Comparison of ENCODE assay signal across 1 cellular context in the genomic region with DNA sequence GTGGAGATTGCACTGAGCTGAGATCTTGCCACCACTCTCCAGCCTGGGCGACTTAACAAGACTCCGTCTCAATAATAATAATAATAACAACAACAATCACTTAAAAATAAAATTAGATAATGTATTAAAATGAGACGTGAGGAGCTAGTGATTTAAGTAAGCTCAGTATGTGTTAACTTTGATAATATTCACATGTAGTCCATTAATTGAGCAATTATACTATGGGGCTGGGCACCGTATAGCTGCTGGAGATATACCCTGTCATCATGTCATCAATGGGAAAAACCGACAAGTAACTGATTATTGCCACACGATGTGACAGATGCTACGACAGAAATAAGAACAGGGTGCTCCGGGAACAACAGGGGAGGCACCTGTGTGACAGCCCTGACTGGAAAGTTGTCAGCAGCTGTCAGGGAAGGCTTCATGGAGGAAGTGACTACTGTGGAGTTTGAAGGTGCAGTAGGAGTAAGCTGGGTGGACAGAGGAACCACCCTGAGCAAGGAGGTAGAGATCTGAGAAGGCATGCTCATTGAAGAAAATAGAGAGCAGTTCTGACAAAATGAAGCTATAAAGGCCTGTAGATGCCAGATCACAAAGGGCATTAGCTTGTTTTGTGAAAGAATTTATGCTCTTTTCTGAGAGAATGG.
TF ChIP-seq lines count a peak whose summit lies in the region.

No MANE protein-coding gene starts in this region.

TF ChIP-seq in A549, 52 proteins besides CTCF, POLR2A, EP300 and RAD21 (continued from another document):
- no peak for TF ChIP-seq NFE2L2 (conservative IDR thresholded peaks at IDR 0.05; ENCODE audit: low read length)
- no peak for TF ChIP-seq CEBPB (IDR thresholded peaks at IDR 0.05)
- TF ChIP-seq, protein P1, sequence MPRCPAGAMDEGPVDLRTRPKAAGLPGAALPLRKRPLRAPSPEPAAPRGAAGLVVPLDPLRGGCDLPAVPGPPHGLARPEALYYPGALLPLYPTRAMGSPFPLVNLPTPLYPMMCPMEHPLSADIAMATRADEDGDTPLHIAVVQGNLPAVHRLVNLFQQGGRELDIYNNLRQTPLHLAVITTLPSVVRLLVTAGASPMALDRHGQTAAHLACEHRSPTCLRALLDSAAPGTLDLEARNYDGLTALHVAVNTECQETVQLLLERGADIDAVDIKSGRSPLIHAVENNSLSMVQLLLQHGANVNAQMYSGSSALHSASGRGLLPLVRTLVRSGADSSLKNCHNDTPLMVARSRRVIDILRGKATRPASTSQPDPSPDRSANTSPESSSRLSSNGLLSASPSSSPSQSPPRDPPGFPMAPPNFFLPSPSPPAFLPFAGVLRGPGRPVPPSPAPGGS (IDR thresholded peaks at IDR 0.05) = no peak
- TF ChIP-seq HEYL (CRISPR knock-in tag; IDR thresholded peaks at IDR 0.05) = no peak
- TF ChIP-seq ZNF302 (CRISPR knock-in tag; IDR thresholded peaks at IDR 0.05) = no peak
- TF ChIP-seq, protein P2, sequence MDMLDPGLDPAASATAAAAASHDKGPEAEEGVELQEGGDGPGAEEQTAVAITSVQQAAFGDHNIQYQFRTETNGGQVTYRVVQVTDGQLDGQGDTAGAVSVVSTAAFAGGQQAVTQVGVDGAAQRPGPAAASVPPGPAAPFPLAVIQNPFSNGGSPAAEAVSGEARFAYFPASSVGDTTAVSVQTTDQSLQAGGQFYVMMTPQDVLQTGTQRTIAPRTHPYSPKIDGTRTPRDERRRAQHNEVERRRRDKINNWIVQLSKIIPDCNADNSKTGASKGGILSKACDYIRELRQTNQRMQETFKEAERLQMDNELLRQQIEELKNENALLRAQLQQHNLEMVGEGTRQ (IDR thresholded peaks at IDR 0.05) = no peak
- TF ChIP-seq ZSCAN20 (CRISPR knock-in tag; IDR thresholded peaks at IDR 0.05) = no peak
- no peak for TF ChIP-seq CBX2 (IDR thresholded peaks at IDR 0.05; ENCODE audit: borderline replicate concordance, low read depth)
- no peak for TF ChIP-seq RNF2 (IDR thresholded peaks at IDR 0.05; ENCODE audit: borderline replicate concordance, low read depth)
- TF ChIP-seq FOXS1 (CRISPR knock-in tag; IDR thresholded peaks at IDR 0.05) = no peak
- no peak for TF ChIP-seq POLR2AphosphoS2 (conservative IDR thresholded peaks at IDR 0.05; ENCODE audit: low read length)
- no peak for TF ChIP-seq TP53 (CRISPR knock-in tag; IDR thresholded peaks at IDR 0.05)
- TF ChIP-seq, protein P3, sequence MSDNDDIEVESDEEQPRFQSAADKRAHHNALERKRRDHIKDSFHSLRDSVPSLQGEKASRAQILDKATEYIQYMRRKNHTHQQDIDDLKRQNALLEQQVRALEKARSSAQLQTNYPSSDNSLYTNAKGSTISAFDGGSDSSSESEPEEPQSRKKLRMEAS (IDR thresholded peaks at IDR 0.05) = no peak
- TF ChIP-seq HDAC2 (IDR thresholded peaks at IDR 0.05) = no peak
